2 cellular contexts compared by ENCODE assay signal in the genomic region with DNA sequence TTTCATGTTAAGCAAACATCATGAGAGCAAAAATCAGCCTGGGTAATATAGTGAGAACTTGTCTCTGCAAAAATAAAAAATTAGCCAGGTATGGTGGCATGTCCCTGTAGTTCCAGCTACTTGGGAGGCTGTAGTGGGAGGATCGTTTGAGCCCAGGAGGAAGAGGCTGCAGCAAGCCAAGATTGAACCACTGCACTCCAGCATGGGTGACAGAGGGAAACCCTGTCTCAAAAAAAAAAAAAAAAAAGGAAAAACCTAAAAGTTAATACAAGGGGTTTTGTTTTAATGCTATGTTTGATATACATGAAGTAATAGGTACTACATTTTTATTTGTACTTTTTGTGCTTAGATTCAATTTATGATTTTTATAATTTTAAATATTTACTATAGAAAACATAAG.
TF ChIP-seq lines count a peak whose summit lies in the region.

No MANE protein-coding gene starts in this region.

TF ChIP-seq in GM23338, 12 proteins besides CTCF, POLR2A, EP300 and RAD21 (continued from another document):
- no peak for TF ChIP-seq ZNF114 (CRISPR knock-in tag; IDR thresholded peaks at IDR 0.05)
- TF ChIP-seq POLR2AphosphoS5 (IDR thresholded peaks at IDR 0.05; ENCODE audit: low read depth) = no peak
TF ChIP-seq in GM23338: peak in this region for 0.

TF ChIP-seq in K562, 482 proteins besides CTCF, POLR2A, EP300 and RAD21 (continued from another document):
- TF ChIP-seq, protein P1, sequence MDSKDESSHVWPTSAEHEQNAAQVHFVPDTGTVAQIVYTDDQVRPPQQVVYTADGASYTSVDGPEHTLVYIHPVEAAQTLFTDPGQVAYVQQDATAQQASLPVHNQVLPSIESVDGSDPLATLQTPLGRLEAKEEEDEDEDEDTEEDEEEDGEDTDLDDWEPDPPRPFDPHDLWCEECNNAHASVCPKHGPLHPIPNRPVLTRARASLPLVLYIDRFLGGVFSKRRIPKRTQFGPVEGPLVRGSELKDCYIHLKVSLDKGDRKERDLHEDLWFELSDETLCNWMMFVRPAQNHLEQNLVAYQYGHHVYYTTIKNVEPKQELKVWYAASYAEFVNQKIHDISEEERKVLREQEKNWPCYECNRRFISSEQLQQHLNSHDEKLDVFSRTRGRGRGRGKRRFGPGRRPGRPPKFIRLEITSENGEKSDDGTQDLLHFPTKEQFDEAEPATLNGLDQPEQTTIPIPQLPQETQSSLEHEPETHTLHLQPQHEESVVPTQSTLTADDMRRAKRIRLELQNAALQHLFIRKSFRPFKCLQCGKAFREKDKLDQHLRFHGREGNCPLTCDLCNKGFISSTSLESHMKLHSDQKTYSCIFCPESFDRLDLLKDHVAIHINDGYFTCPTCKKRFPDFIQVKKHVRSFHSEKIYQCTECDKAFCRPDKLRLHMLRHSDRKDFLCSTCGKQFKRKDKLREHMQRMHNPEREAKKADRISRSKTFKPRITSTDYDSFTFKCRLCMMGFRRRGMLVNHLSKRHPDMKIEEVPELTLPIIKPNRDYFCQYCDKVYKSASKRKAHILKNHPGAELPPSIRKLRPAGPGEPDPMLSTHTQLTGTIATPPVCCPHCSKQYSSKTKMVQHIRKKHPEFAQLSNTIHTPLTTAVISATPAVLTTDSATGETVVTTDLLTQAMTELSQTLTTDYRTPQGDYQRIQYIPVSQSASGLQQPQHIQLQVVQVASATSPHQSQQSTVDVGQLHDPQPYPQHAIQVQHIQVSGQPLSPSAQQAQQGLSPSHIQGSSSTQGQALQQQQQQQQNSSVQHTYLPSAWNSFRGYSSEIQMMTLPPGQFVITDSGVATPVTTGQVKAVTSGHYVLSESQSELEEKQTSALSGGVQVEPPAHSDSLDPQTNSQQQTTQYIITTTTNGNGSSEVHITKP (IDR thresholded peaks at IDR 0.05; ENCODE audit: partially characterized antibody) = peak; percentile 68
- TF ChIP-seq DMBX1 (CRISPR knock-in tag; IDR thresholded peaks at IDR 0.05; ENCODE audit: borderline replicate concordance) (no peak), SAP30 (IDR thresholded peaks at IDR 0.05; ENCODE audit: borderline replicate concordance, insufficient read depth, low read depth, low read length, poor library complexity, severe bottlenecking) (no peak), TFAM (CRISPR knock-in tag; conservative IDR thresholded peaks at IDR 0.05) (no peak), ZNF316 (IDR thresholded peaks at IDR 0.05) (no peak), ZNF644 (tag; IDR thresholded peaks at IDR 0.05; ENCODE audit: low read depth) (peak; percentile 5; the same call in 1 of the 2 replicates), YY1 (IDR thresholded peaks at IDR 0.05; ENCODE audit: borderline replicate concordance in 1 of 3, control insufficient read depth in 1 of 3, extremely low read depth in 1 of 3, insufficient read depth in 3 of 3, insufficient read length in 1 of 3, insufficient replicate concordance in 2 of 3, low read depth in 1 of 3, low read length in 2 of 3) (no peak), CCNT2 (IDR thresholded peaks at IDR 0.05; ENCODE audit: borderline replicate concordance, extremely low read depth, insufficient read length, low read depth, low read length) (no peak), ZNF274 (IDR thresholded peaks at IDR 0.05; ENCODE audit: borderline replicate concordance, low read depth, low read length) (no peak), MAFK (IDR thresholded peaks at IDR 0.05; ENCODE audit: low read length) (no peak), WHSC1 (IDR thresholded peaks at IDR 0.05; ENCODE audit: low read length) (no peak), KLF10 (CRISPR knock-in tag; IDR thresholded peaks at IDR 0.05) (no peak), MTA2 (IDR thresholded peaks at IDR 0.05; ENCODE audit: low read depth) (no peak), PHF20 (IDR thresholded peaks at IDR 0.05; ENCODE audit: partially characterized antibody) (no peak), RBM25 (IDR thresholded peaks at IDR 0.05; ENCODE audit: low read depth, low read length, severe bottlenecking) (peak; percentile 19), RAD51 (IDR thresholded peaks at IDR 0.05; ENCODE audit: borderline replicate concordance, low read depth) (no peak), NFYB (IDR thresholded peaks at IDR 0.05; ENCODE audit: extremely low read depth, insufficient read length) (no peak), SMAD2 (IDR thresholded peaks at IDR 0.05; ENCODE audit: low read depth, low read length) (no peak)
- TF ChIP-seq, protein P2, sequence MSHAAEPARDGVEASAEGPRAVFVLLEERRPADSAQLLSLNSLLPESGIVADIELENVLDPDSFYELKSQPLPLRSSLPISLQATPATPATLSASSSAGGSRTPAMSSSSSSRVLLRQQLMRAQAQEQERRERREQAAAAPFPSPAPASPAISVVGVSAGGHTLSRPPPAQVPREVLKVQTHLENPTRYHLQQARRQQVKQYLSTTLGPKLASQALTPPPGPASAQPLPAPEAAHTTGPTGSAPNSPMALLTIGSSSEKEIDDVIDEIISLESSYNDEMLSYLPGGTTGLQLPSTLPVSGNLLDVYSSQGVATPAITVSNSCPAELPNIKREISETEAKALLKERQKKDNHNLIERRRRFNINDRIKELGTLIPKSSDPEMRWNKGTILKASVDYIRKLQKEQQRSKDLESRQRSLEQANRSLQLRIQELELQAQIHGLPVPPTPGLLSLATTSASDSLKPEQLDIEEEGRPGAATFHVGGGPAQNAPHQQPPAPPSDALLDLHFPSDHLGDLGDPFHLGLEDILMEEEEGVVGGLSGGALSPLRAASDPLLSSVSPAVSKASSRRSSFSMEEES (CRISPR knock-in tag; IDR thresholded peaks at IDR 0.05) = no peak
